In the genomic region with DNA sequence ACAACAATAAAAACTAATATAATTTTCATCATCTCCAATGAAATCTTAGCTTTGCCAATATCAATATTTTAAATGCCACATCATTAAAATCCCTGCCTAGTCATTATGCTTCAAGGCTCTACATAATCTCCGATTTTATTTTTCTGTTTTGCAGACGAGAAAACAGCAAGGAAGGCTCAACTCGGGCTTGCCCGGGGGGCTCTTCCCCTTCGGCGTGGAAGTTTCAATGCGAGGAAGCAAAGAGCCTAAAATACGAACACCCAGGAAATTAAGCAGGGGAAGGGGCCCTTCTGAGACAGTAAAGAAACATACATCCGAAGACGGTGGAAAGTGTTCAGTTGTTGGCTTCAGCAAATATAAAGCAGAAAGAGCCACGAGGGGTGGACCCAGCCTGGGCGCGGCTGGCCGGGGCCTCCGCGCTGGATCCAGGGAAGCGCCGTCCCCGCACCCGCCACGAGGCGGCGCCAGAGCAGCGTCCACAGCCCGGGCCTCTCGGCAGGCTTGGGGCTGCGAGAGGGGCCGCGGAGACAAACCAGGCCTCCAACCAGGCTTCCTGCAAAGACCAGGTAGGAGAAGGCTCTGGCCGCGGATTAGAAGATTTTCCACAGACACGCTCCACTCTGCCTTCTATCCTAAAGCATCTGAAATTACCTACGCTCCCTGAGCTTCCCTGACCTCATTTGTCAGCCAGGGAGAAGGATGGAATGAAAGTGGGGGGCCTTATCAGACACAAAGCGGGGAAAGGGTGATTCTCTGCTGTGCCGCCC, we compare ENCODE assay signal across 8 cellular contexts.
A peak's percentile ranks its signal among the peaks of the same experiment; 100 is the strongest.
DNase-seq lines count a peak whose midpoint lies in the region; ATAC-seq and TF ChIP-seq lines count a peak whose summit lies in the region.

No MANE protein-coding gene starts in this region.

- H3K27ac ChIP-seq in SK-N-MC (peak overlapping the region; percentile 89), right cardiac atrium (ENCODE audit: low read length) (no peak overlapping the region), sigmoid colon (no peak overlapping the region)

- H3K4me3 ChIP-seq in SK-N-MC (peak overlapping the region; percentile 57), right cardiac atrium (ENCODE audit: low read length) (no peak overlapping the region), sigmoid colon (no peak overlapping the region)

- peak; percentile 74 to 82 (median 81) for DNase-seq in NCI-H1417 (lab: John Stamatoyannopoulos, UW)
- DNase-seq in NCI-H1417 treated with DMSO at 0.1 percent for 48 hours (lab: John Stamatoyannopoulos, UW): no peak
- DNase-seq in HT-29 (ENCODE audit: low spot score): peak; percentile 59
- no peak for DNase-seq in SK-N-MC (ENCODE audit: low read depth, low spot score)
- peak; percentile 18 for DNase-seq in amniotic epithelial cell (ENCODE audit: low read depth)
- peak; percentile 61 to 88 (median 86) for DNase-seq in right cardiac atrium
- peak; percentile 75 for DNase-seq in sigmoid colon

- H3K36me3 ChIP-seq in SK-N-MC (ENCODE audit: insufficient read depth, low read length) (no peaks in the 10 kb centered on the region), sigmoid colon (no peaks in the 10 kb centered on the region)

- no peaks in the 10 kb centered on the region for H3K9me3 ChIP-seq in SK-N-MC (ENCODE audit: low read depth, low read length)
- H3K9me3 ChIP-seq in right cardiac atrium (ENCODE audit: control insufficient read depth, low read length): no peaks in the 10 kb centered on the region
- H3K9me3 ChIP-seq in sigmoid colon: no peaks in the 10 kb centered on the region

- intact Hi-C loops in right cardiac atrium (cut with DNase I): loop anchor here in 1 of 4 donors (5.0 kb wide), 1 partner anchor 743 kb away; no protein-coding TSS in a partner anchor
- intact Hi-C loops in sigmoid colon (cut with DNase I): loop anchor here (2.0 kb wide), 2 partner anchors 409 to 743 kb away; no protein-coding TSS in a partner anchor

- ATAC-seq in right cardiac atrium (peak; percentile 94), HG03460 (IDR thresholded peaks at IDR 0.05; ENCODE audit: unreplicated experiment) (no peak)

- TF ChIP-seq POLR2A in sigmoid colon (IDR thresholded peaks at IDR 0.05): no peak

- no peaks in the 10 kb centered on the region for H3K4me1 ChIP-seq in right cardiac atrium (ENCODE audit: control insufficient read depth, insufficient read depth, low read length)
- H3K4me1 ChIP-seq in sigmoid colon: peaks cover 0 to 10% (median 8%) of the 10 kb centered on the region in 4 donors

- no peak for TF ChIP-seq EP300 in sigmoid colon (IDR thresholded peaks at IDR 0.05)

- TF ChIP-seq CTCF in sigmoid colon (IDR thresholded peaks at IDR 0.05): peak; percentile 86 to 98 (median 93)

- WGBS in right cardiac atrium: 12% methylated on average over 35 of the region's 35 CpGs
- 13 to 20% methylated on average over 35 of the region's 35 CpGs for WGBS in sigmoid colon, 2 donors

- H3K27me3 ChIP-seq in right cardiac atrium (ENCODE audit: control insufficient read depth, insufficient read depth): no peaks in the 10 kb centered on the region
- no peaks in the 10 kb centered on the region for H3K27me3 ChIP-seq in sigmoid colon

- H3K9ac ChIP-seq in SK-N-MC (ENCODE audit: insufficient read length): peak overlapping the region; percentile 64

Comparison
In these comparisons a context has a peak if more than half of its experiments do, and no peak if none do; other contexts are left out.
1. DNase-seq: peak in NCI-H1417 (3 of 3), HT-29 (single experiment), amniotic epithelial cell (single experiment), right cardiac atrium (3 of 3) and sigmoid colon (single experiment); none in NCI-H1417 treated with DMSO at 0.1 percent for 48 hours (single experiment) and SK-N-MC (single experiment).